Comparison of ENCODE assay signal across 16 cellular contexts in the genomic region with DNA sequence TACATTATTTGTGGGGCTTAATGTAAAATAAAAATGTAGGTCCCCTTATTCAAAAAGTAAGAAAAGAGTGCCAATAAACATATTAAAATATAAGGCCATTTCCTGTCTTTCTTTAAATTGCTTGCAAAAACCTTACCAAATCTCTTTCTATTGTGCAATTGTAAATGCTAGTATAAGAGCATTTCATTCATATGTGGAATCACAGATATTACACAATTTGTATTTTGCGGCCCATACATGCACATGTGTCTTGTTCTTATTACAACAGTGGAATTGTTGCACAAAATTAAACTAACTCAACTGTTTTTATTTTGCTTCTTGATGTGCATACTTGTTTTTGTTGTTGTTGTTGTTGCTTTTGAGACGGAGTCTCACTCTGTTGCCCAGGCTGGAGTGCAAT. TPM values are rescaled to one million over a fixed set of nuclear protein-coding genes. Genes with fewer than 3 reads are reported as not detected.
DNase-seq lines count a peak whose midpoint lies in the region; ATAC-seq, FAIRE-seq and TF ChIP-seq lines count a peak whose summit lies in the region.
"Had no signal": no experiment of that assay in that cellular context is flagged by ENCODE, and none has a peak within 500 bp of the region (broad histone marks: within the 10 kb centered on the region; RNA-seq: fewer than 3 reads in every experiment).

No MANE protein-coding gene starts in this region.

- no peak for TF ChIP-seq RAD21 in IMR-90 (IDR thresholded peaks at IDR 0.05; ENCODE audit: low read length)

- H3K9ac ChIP-seq in IMR-90 (ENCODE audit: low read depth, low read length) (no peak overlapping the region), kidney (ENCODE audit: low read length in 2 of 2) (no peak overlapping the region)

- H3K14ac ChIP-seq in IMR-90 (replicated peaks; ENCODE audit: low read depth, low read length) = no peak overlapping the region

- H4K20me1 ChIP-seq in IMR-90 (ENCODE audit: insufficient read depth, low read length) = no peaks in the 10 kb centered on the region

- ATAC-seq in IMR-90 (ENCODE audit: low read depth) = no peak

- H4K91ac ChIP-seq in IMR-90 (ENCODE audit: insufficient read depth, low read depth, low read length) = no peak overlapping the region

- H2AK9ac ChIP-seq in IMR-90 (replicated peaks; ENCODE audit: low read depth, low read length, poor library complexity) = no peak overlapping the region

- H2AFZ ChIP-seq in IMR-90 (replicated peaks; ENCODE audit: low read length, poor library complexity) = no peak overlapping the region

- intact Hi-C loops in IMR-90 (cut with micrococcal nuclease) = no loop called here
- intact Hi-C loops in kidney (cut with DNase I) = no loop called here

- H4K8ac ChIP-seq in IMR-90 (ENCODE audit: low read depth in 2 of 2, low read length in 2 of 2) = no peak overlapping the region

- no peaks in the 10 kb centered on the region for H3K79me1 ChIP-seq in IMR-90 (ENCODE audit: low read depth in 1 of 2, low read length in 2 of 2)

- dilution Hi-C loops in IMR-90 (cut with HindIII; ENCODE audit: low sequenced_read_pairs, unreplicated experiment) = no loop called here

- H2BK20ac ChIP-seq in IMR-90 (ENCODE audit: low read depth, low read length) = no peak overlapping the region

- no peaks in the 10 kb centered on the region for H3K9me3 ChIP-seq in IMR-90 (ENCODE audit: control insufficient read depth, insufficient read depth, low read length)
- H3K9me3 ChIP-seq in kidney (ENCODE audit: control insufficient read depth in 1 of 2, low read length in 2 of 2) = no peaks in the 10 kb centered on the region
- H3K9me3 ChIP-seq: Peyer's patch had no signal

- H2AK5ac ChIP-seq in IMR-90 (ENCODE audit: low read depth, low read length) = no peak overlapping the region

- TF ChIP-seq POLR2A in IMR-90 (IDR thresholded peaks at IDR 0.05; ENCODE audit: low read depth, low read length) (no peak), NB4 (IDR thresholded peaks at IDR 0.05; ENCODE audit: extremely low read depth, insufficient read length) (no peak)

- CTCF ChIA-PET in IMR-90 (lab: Yijun Ruan, JAX) = no interaction called here

- no peak overlapping the region for H2BK15ac ChIP-seq in IMR-90 (ENCODE audit: low read depth, low read length)

- H3K4ac ChIP-seq in IMR-90 (ENCODE audit: low read depth, low read length) = no peak overlapping the region

- H3K27me3 ChIP-seq in IMR-90 (ENCODE audit: control insufficient read depth, insufficient read depth, low read length) = no peaks in the 10 kb centered on the region
- H3K27me3 ChIP-seq: Peyer's patch had no signal

- in situ Hi-C loops in IMR-90 (cut with MboI; ENCODE audit: low sequenced_read_pairs) = no loop called here

- no TSS peak for BruUV-seq in IMR-90 (replicated peaks; lab: Mats Ljungman, UMichigan)

- POLR2A ChIA-PET in IMR-90 (lab: Charles Lee; ENCODE audit: unreplicated experiment) = no interaction called here

- no peak for FAIRE-seq in kidney (lab: Jason Lieb, UNC)
- FAIRE-seq: G401.6 had no signal

- no CpG with 5 or more reads among the region's 2 CpGs for WGBS in IMR-90 (ENCODE audit: extremely low coverage in 2 of 2, insufficient read length in 1 of 2), 2 experiments

- H3K4me2 ChIP-seq in IMR-90 (ENCODE audit: low read depth, low read length) = no peak overlapping the region

- H3K27ac ChIP-seq in IMR-90 (ENCODE audit: insufficient read depth, low read length) = no peak overlapping the region
- H3K27ac ChIP-seq in kidney (ENCODE audit: low read depth in 2 of 2, low read length in 2 of 2) = no peak overlapping the region
- H3K27ac ChIP-seq: HL-60, Peyer's patch had no signal

- H3K56ac ChIP-seq in IMR-90 (ENCODE audit: extremely low read depth, insufficient read depth, low read length) = no peak overlapping the region

- H3K4me1 ChIP-seq in IMR-90 (ENCODE audit: control insufficient read depth, insufficient read depth, low read length) (no peaks in the 10 kb centered on the region), kidney (ENCODE audit: control insufficient read depth in 1 of 2, insufficient read depth in 1 of 2, low read depth in 1 of 2, low read length in 2 of 2) (no peaks in the 10 kb centered on the region)
- H3K4me1 ChIP-seq: Peyer's patch had no signal

- no peak overlapping the region for H2BK5ac ChIP-seq in IMR-90 (ENCODE audit: low read depth, low read length, poor library complexity, severe bottlenecking)

- no peak overlapping the region for H4K5ac ChIP-seq in IMR-90 (ENCODE audit: low read depth, low read length)

- H3K23ac ChIP-seq in IMR-90 (ENCODE audit: low read depth, low read length) = no peak overlapping the region

- no peaks in the 10 kb centered on the region for H3K36me3 ChIP-seq in IMR-90 (ENCODE audit: control insufficient read depth, insufficient read depth, low read length)
- no peaks in the 10 kb centered on the region for H3K36me3 ChIP-seq in kidney (ENCODE audit: control insufficient read depth in 1 of 2, insufficient read depth in 2 of 2, low read length in 2 of 2)
- H3K36me3 ChIP-seq: Peyer's patch had no signal

- DNase-seq in IMR-90 (peak; percentile 22), NB4 (ENCODE audit: low read depth) (peak; percentile 14), choroid plexus epithelial cell (ENCODE audit: low read depth) (peak; percentile 28), foreskin fibroblast (peak; percentile 22 to 26), Ammon's horn (ENCODE audit: low spot score) (no peak), NCI-H1694 treated with DMSO at 0.1 percent for 48 hours (lab: John Stamatoyannopoulos, UW) (no peak), kidney (no peak)
- DNase-seq: DMS 273 treated with DMSO at 0.1 percent for 48 hours, H9, NCI-H1417 treated with DMSO at 0.1 percent for 48 hours, NCI-H1930, NCI-H345, NCI-H524 treated with DMSO at 0.1 percent for 48 hours, Peyer's patch had no signal

- no peak overlapping the region for H2BK120ac ChIP-seq in IMR-90 (ENCODE audit: low read depth, low read length)

- TF ChIP-seq CTCF in IMR-90 (conservative IDR thresholded peaks at IDR 0.05; ENCODE audit: low read depth, low read length) = no peak
- no peak for TF ChIP-seq CTCF in NB4 (IDR thresholded peaks at IDR 0.05; ENCODE audit: low read depth, low read length)
- no peak for TF ChIP-seq CTCF in choroid plexus epithelial cell (conservative IDR thresholded peaks at IDR 0.05; ENCODE audit: low read depth, low read length)
- TF ChIP-seq CTCF in foreskin fibroblast (IDR thresholded peaks at IDR 0.05; ENCODE audit: low read depth, low read length) = no peak
- TF ChIP-seq CTCF in kidney (IDR thresholded peaks at IDR 0.05; ENCODE audit: borderline replicate concordance, extremely low read depth, insufficient read depth) = no peak

- no peak overlapping the region for H3K18ac ChIP-seq in IMR-90 (ENCODE audit: low read depth, low read length)

- no peaks in the 10 kb centered on the region for H3K9me1 ChIP-seq in IMR-90 (ENCODE audit: insufficient read depth, low read length)

- H3K4me3 ChIP-seq in IMR-90 (ENCODE audit: insufficient read depth, low read depth, low read length) (no peak overlapping the region), NB4 (ENCODE audit: low read depth, low read length) (no peak overlapping the region), choroid plexus epithelial cell (ENCODE audit: low read depth, low read length) (no peak overlapping the region), foreskin fibroblast (ENCODE audit: low read depth in 1 of 2, low read length in 2 of 2) (no peak overlapping the region), kidney (ENCODE audit: low read length in 2 of 2) (no peak overlapping the region)
- H3K4me3 ChIP-seq: Peyer's patch had no signal

TF ChIP-seq in IMR-90, 13 proteins besides CTCF, POLR2A, EP300 and RAD21:
- TF ChIP-seq CEBPB (IDR thresholded peaks at IDR 0.05; ENCODE audit: low read depth, low read length) (peak; percentile 72), SMC3 (IDR thresholded peaks at IDR 0.05; ENCODE audit: low read depth, low read length) (no peak)

RNA-seq across cellular contexts. Expression of a gene that starts 20.1 kb away (rescaled TPM):
- total RNA-seq in IMR-90 (2012; rRNA removed) (12.2 and 14.0 TPM in 2 replicates), kidney (19.1 TPM)
- polyA plus RNA-seq in IMR-90 (2012; rRNA removed) (10.9 and 11.1 TPM in 2 replicates), kidney (ENCODE audit: insufficient read depth, low read depth, low replicate concordance) (28.8 TPM)
- polyA plus RNA-seq in IMR-90 (2012; cell fraction: cytosol; rRNA removed) = 9.5 and 10.5 TPM in 2 replicates
- polyA plus RNA-seq in IMR-90 (2012; cell fraction: nucleus; rRNA removed; ENCODE audit: low replicate concordance) = 3.7 and 4.2 TPM in 2 replicates

Comparison
In these comparisons a context has a peak if more than half of its experiments do, and no peak if none do; other contexts are left out.
1. DNase-seq: peak in IMR-90 (single experiment), NB4 (single experiment), choroid plexus epithelial cell (single experiment) and foreskin fibroblast (2 of 2); none in Ammon's horn (single experiment), NCI-H1694 treated with DMSO at 0.1 percent for 48 hours (single experiment) and kidney (single experiment).